ENCODE assay signal across 2 cellular contexts in genomic region chr18:37944871-37945270, GRCh38.
"Had no signal": no experiment of that assay in that cellular context is flagged by ENCODE, and none has a peak within 500 bp of the region (broad histone marks: within the 10 kb centered on the region; RNA-seq: fewer than 3 reads in every experiment).

No MANE protein-coding gene starts in this region.

- DNase-seq: GF-D8 had no signal

- ATAC-seq: GM12878 had no signal
